ENCODE assay signal across 8 cellular contexts in the genomic region with DNA sequence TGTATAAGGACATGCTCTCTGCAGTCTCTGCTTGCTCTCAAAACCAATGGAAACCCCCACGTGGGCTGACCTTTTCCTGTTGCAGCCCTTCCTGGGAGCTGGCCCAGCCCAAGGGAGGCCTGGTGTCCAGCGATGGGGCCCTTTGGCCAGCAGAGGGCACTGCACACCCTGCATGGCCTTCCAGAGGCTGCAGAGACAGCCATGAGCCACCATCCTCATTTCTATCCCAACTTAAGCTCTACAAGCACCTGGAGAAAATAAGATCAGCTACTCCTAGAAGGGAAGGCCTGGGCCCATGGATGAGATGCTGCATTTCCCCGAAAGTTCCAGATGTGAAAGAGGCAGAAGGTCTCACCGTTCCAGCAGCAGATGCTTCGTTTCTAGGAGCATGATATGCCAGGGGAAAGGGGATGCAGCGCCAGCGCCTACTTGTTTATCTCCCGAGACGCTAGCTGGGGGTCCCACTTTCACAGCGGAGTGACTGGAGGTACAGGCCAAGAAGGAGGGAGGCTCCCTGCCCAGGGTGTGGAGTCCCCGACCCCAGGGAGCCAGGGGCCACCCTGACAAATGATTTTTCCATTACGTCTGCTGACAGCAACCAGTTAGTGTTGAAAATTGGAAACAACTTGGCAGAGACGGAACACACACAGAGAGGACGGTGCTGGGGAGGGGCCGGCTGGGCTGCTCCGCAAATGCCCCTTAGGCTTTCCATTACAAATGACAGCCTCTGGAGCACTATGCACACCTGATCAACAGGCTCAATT.
DNase-seq lines count a peak whose midpoint lies in the region; ATAC-seq, FAIRE-seq and TF ChIP-seq lines count a peak whose summit lies in the region.

No MANE protein-coding gene starts in this region.

- H3K36me3 ChIP-seq in osteoblast (ENCODE audit: insufficient read depth, low read length) = no peaks in the 10 kb centered on the region

- ATAC-seq in foreskin keratinocyte = peak; percentile 95

- no peaks in the 10 kb centered on the region for H3K9me3 ChIP-seq in osteoblast (ENCODE audit: low read depth, low read length)

- peak overlapping the region; percentile 92 for H3K27ac Mint-ChIP-seq in type B pancreatic cell

- H3K4me1 ChIP-seq in foreskin keratinocyte (peaks cover 27% of the 10 kb centered on the region), osteoblast (ENCODE audit: insufficient read depth, low read length) (peaks cover 9% of the 10 kb centered on the region)

- no peak overlapping the region for H2AFZ ChIP-seq in osteoblast (ENCODE audit: low read length)

- no peaks in the 10 kb centered on the region for H3K27me3 Mint-ChIP-seq in type B pancreatic cell

- no peaks in the 10 kb centered on the region for H3K9me3 Mint-ChIP-seq in type B pancreatic cell

- H4K20me1 ChIP-seq in osteoblast (ENCODE audit: insufficient read depth, low read length) = peaks cover 43% of the 10 kb centered on the region

- peak; percentile 51 for DNase-seq in D721Med (ENCODE audit: insufficient read length, low spot score)
- DNase-seq in GM20000 (ENCODE audit: low spot score) = peak; percentile 81
- peak; percentile 41 for DNase-seq in HS-5 (ENCODE audit: low read depth)
- DNase-seq in RCC 7860 (ENCODE audit: low spot score) = peak; percentile 69
- DNase-seq in activated T-helper 1 cell treated with anti-CD3 and anti-CD28 coated beads, Interleukin-2, amount 50 U/mL, for 16 hours (ENCODE audit: low read depth in 1 of 2, low spot score in 1 of 2) = peak; percentile 8 to 16
- peak; percentile 24 to 46 for DNase-seq in foreskin keratinocyte
- DNase-seq in osteoblast (ENCODE audit: insufficient read length, low spot score, missing footprints) = peak; percentile 96
- peak; percentile 89 for DNase-seq in type B pancreatic cell (ENCODE audit: extremely low spot score, unreplicated experiment)

- no peak overlapping the region for H3K4me3 ChIP-seq in osteoblast (ENCODE audit: insufficient read depth, low read length)

- peaks cover 92% of the 10 kb centered on the region for H3K79me2 ChIP-seq in osteoblast (ENCODE audit: insufficient read depth, low read length)

- H3K27ac ChIP-seq in foreskin keratinocyte (no peak overlapping the region), osteoblast (ENCODE audit: low read depth, low read length) (no peak overlapping the region)

- no peak for FAIRE-seq in D721Med (lab: Jason Lieb, UNC)
- FAIRE-seq in RCC 7860 (lab: Jason Lieb, UNC) = peak; percentile 67

- no peak overlapping the region for H3K4me2 ChIP-seq in osteoblast (ENCODE audit: insufficient read depth, low read length)

- TF ChIP-seq CTCF in D721Med (IDR thresholded peaks at IDR 0.05; ENCODE audit: insufficient read depth, missing control alignments) (peak; percentile 83), GM20000 (IDR thresholded peaks at IDR 0.05; ENCODE audit: extremely low read depth, missing control alignments) (peak; percentile 84), foreskin keratinocyte (conservative IDR thresholded peaks at IDR 0.05) (peak; percentile 93), osteoblast (IDR thresholded peaks at IDR 0.05; ENCODE audit: extremely low read depth, low read depth, low read length) (peak; percentile 99), type B pancreatic cell (conservative IDR thresholded peaks at IDR 0.05) (peak; percentile 99)

- H3K4me3 Mint-ChIP-seq in type B pancreatic cell = peak overlapping the region; percentile 44

- H3K36me3 Mint-ChIP-seq in type B pancreatic cell = peaks cover 18% of the 10 kb centered on the region

- peaks cover 65% of the 10 kb centered on the region for H3K4me1 Mint-ChIP-seq in type B pancreatic cell (ENCODE audit: unreplicated experiment)

- H3K27me3 ChIP-seq in foreskin keratinocyte (no peaks in the 10 kb centered on the region), osteoblast (ENCODE audit: insufficient read depth, low read length) (no peaks in the 10 kb centered on the region)

Comparison
In these comparisons a context has a peak if more than half of its experiments do, and no peak if none do; other contexts are left out.
1. DNase-seq: peak in every context shown above with its lines; median percentile 96 in osteoblast; 89 in type B pancreatic cell; 81 in GM20000; 69 in RCC 7860; 51 in D721Med; 41 in HS-5; 35 in foreskin keratinocyte; 12 in activated T-helper 1 cell treated with anti-CD3 and anti-CD28 coated beads, Interleukin-2, amount 50 U/mL, for 16 hours.